In the genomic region with DNA sequence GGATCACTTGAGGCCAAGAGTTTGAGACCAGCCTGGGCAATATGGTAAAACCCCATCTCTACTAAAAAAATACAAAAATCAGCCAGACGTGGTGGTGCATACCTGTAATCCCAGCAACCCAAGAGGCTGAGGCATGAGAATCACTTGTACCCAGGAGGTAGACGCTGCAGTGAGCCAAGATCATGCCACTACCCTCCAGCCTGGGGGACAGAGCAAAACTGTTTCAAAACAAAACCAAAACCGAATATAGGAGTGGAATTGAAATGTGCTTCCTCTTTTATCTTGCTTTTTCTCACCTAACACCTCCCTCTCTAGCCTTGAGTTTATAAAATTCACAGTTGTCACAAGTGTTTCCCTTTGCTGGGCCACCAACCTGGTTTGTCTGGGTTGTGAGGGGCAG, we compare ENCODE assay signal across 9 cellular contexts.
DNase-seq lines count a peak whose midpoint lies in the region; ATAC-seq and TF ChIP-seq lines count a peak whose summit lies in the region.
"Had no signal": no experiment of that assay in that cellular context is flagged by ENCODE, and none has a peak within 500 bp of the region (broad histone marks: within the 10 kb centered on the region; RNA-seq: fewer than 3 reads in every experiment).

No MANE protein-coding gene starts in this region.

- no peaks in the 10 kb centered on the region for H3K9me3 Mint-ChIP-seq in central memory CD8-positive, alpha-beta T cell
- peaks cover 5% of the 10 kb centered on the region for H3K9me3 Mint-ChIP-seq in osteocyte (ENCODE audit: unreplicated experiment)

- no peak overlapping the region for H3K27ac ChIP-seq in substantia nigra (ENCODE audit: low read depth, low read length, poor library complexity, severe bottlenecking)

- peak overlapping the region; percentile 17 for H3K27ac Mint-ChIP-seq in central memory CD8-positive, alpha-beta T cell (ENCODE audit: low read depth)
- no peak overlapping the region for H3K27ac Mint-ChIP-seq in osteocyte (ENCODE audit: unreplicated experiment)

- peaks cover 3% of the 10 kb centered on the region for H3K36me3 Mint-ChIP-seq in central memory CD8-positive, alpha-beta T cell (ENCODE audit: insufficient read depth)
- no peaks in the 10 kb centered on the region for H3K36me3 Mint-ChIP-seq in osteocyte (ENCODE audit: unreplicated experiment)

- no peak overlapping the region for H3K4me3 Mint-ChIP-seq in central memory CD8-positive, alpha-beta T cell
- no peak overlapping the region for H3K4me3 Mint-ChIP-seq in osteocyte (ENCODE audit: unreplicated experiment)

- DNase-seq in central memory CD8-positive, alpha-beta T cell (ENCODE audit: low spot score in 2 of 2): no peak
- DNase-seq in substantia nigra (lab: John Stamatoyannopoulos, UW) (no peak), GM19238 (ENCODE audit: insufficient read length, low spot score) (no peak), GDM1 (lab: John Stamatoyannopoulos, UW) (no peak), osteocyte (ENCODE audit: extremely low spot score, unreplicated experiment) (no peak)
- DNase-seq: NCI-H2171 treated with DMSO at 0.1 percent for 48 hours had no signal

- ATAC-seq in GM18858 (IDR thresholded peaks at IDR 0.05; ENCODE audit: unreplicated experiment) (peak; percentile 93), GM21526 (IDR thresholded peaks at IDR 0.05; ENCODE audit: low FRiP score, unreplicated experiment) (peak; percentile 92), HG03159 (IDR thresholded peaks at IDR 0.05; ENCODE audit: unreplicated experiment) (peak; percentile 97)
- peak; percentile 24 for ATAC-seq in central memory CD8-positive, alpha-beta T cell (replicated peaks; ENCODE audit: extremely low read depth, poor library complexity, severe bottlenecking)

- peaks cover 9% of the 10 kb centered on the region for H3K4me1 Mint-ChIP-seq in central memory CD8-positive, alpha-beta T cell
- peaks cover 6% of the 10 kb centered on the region for H3K4me1 Mint-ChIP-seq in osteocyte (ENCODE audit: unreplicated experiment)

- TF ChIP-seq CTCF in osteocyte (IDR thresholded peaks at IDR 0.05): no peak

- H3K27me3 Mint-ChIP-seq in central memory CD8-positive, alpha-beta T cell: no peaks in the 10 kb centered on the region
- H3K27me3 Mint-ChIP-seq in osteocyte (ENCODE audit: unreplicated experiment): no peaks in the 10 kb centered on the region

Comparison
In these comparisons a context has a peak if more than half of its experiments do, and no peak if none do; other contexts are left out.
1. ATAC-seq: peak in every context shown above with its lines; median percentile 97 in HG03159; 93 in GM18858; 92 in GM21526; 24 in central memory CD8-positive, alpha-beta T cell.